17 cellular contexts compared by ENCODE assay signal in genomic region chr15:34439878-34440277, GRCh38. TPM values are rescaled to one million over a fixed set of nuclear protein-coding genes. Genes with fewer than 3 reads are reported as not detected.
DNase-seq lines count a peak whose midpoint lies in the region; ATAC-seq and TF ChIP-seq lines count a peak whose summit lies in the region.
"Had no signal": no experiment of that assay in that cellular context is flagged by ENCODE, and none has a peak within 500 bp of the region (broad histone marks: within the 10 kb centered on the region; RNA-seq: fewer than 3 reads in every experiment).

No MANE protein-coding gene starts in this region.

- no peak for TF ChIP-seq POLR2A in gastroesophageal sphincter (IDR thresholded peaks at IDR 0.05)

- TF ChIP-seq EP300 in gastroesophageal sphincter (IDR thresholded peaks at IDR 0.05): no peak

- no peak overlapping the region for H3K4me3 ChIP-seq in gastroesophageal sphincter
- H3K4me3 ChIP-seq: BLaER1, GM23248 had no signal

- H3K27ac ChIP-seq in gastroesophageal sphincter: no peak overlapping the region
- H3K27ac ChIP-seq: 22Rv1, BLaER1, C4-2B, GM23248 had no signal

- ATAC-seq in gastroesophageal sphincter: no peak
- ATAC-seq: CD8-positive, alpha-beta T cell had no signal

- H3K4me1 ChIP-seq in gastroesophageal sphincter: peaks cover 0 to 27% (median 0%) of the 10 kb centered on the region in 3 donors
- H3K4me1 ChIP-seq: Caco-2 had no signal

- H3K27me3 ChIP-seq in gastroesophageal sphincter: no peaks in the 10 kb centered on the region
- H3K27me3 ChIP-seq: BLaER1 had no signal

- DNase-seq in NOMO-1 treated with DMSO at 0.1 percent for 48 hours (lab: John Stamatoyannopoulos, UW; ENCODE audit: unreplicated experiment): peak; percentile 48
- no peak for DNase-seq in NOMO-1 treated with dmso at 0.1 percent for 144 hours (lab: John Stamatoyannopoulos, UW; ENCODE audit: unreplicated experiment)
- peak; percentile 15 for DNase-seq in NCI-H69 (lab: John Stamatoyannopoulos, UW)
- peak; percentile 2 for DNase-seq in left kidney (ENCODE audit: low read depth, low spot score)
- no peak for DNase-seq in NCI-H187 (lab: John Stamatoyannopoulos, UW)
- DNase-seq: Caco-2; CD4-positive, CD25-positive, alpha-beta regulatory T cell; CD8-positive, alpha-beta T cell; DMS153; DND-41; GM23248; H7; HCEC 1CT had no signal

- H3K36me3 ChIP-seq in gastroesophageal sphincter: peaks cover 0 to 2% of the 10 kb centered on the region in 2 donors

- TF ChIP-seq CTCF in gastroesophageal sphincter (IDR thresholded peaks at IDR 0.05): no peak

- WGBS in gastroesophageal sphincter (ENCODE audit: low coverage in 1 of 2), 2 donors: 50 to 59% methylated on average over 1 to 5 of the region's 5 CpGs

- H3K9me3 ChIP-seq in gastroesophageal sphincter: no peaks in the 10 kb centered on the region
- H3K9me3 ChIP-seq: BLaER1, Caco-2 had no signal

RNA-seq across cellular contexts. Expression of gene GOLGA8A, which starts 2.3 kb away (rescaled TPM):
- total RNA-seq in gastroesophageal sphincter: 10 to 100 TPM in 3 of 4 donors, 1 to 10 TPM in 1; 6.0 to 66.5 (median 27.1) TPM

Comparison
In these comparisons a context has a peak if more than half of its experiments do, and no peak if none do; other contexts are left out.
1. DNase-seq: peak in NOMO-1 treated with DMSO at 0.1 percent for 48 hours (single experiment), NCI-H69 (single experiment) and left kidney (single experiment); none in NOMO-1 treated with dmso at 0.1 percent for 144 hours (single experiment) and NCI-H187 (0 of 2).